21 cellular contexts compared by ENCODE assay signal in the genomic region with DNA sequence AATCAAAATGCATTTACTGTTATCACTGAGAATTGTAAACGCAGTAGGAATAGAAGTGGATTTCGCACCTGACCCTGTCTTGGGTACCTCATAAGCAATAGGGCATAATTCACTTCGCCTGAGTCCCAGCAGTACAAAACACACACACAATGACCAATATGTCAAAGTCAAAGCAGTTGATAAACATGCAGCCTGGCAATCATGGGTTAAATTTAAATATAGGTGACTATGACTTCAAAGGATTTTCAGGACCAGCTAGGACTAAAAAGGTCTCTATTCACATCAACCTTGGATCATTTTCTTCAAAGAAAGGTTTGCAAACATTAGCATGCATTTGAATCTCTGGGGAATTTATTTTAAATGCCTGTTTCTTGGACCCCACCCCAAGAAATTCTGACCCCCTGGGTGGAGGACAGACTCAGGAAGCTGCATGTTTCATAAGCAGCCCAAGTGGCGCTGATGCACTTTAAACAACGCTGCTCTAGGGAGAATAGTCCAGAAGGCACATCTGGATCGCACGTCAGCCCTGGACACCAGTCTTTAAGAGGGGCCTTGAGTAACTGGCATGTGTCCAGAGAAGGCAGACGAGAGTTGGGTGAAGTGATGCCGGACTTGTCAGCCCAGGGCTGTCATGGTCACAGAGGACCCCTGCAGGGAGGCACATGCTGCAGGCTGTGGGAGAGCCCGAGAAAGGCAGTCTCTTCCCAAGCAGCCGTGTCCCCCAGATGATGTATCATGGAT. TPM values are rescaled to one million over a fixed set of nuclear protein-coding genes. Genes with fewer than 3 reads are reported as not detected.
DNase-seq lines count a peak whose midpoint lies in the region; ATAC-seq, FAIRE-seq and TF ChIP-seq lines count a peak whose summit lies in the region.
"Had no signal": no experiment of that assay in that cellular context is flagged by ENCODE, and none has a peak within 500 bp of the region (broad histone marks: within the 10 kb centered on the region; RNA-seq: fewer than 3 reads in every experiment).

No MANE protein-coding gene starts in this region.

- BruUV-seq in HCT116 (replicated peaks; lab: Mats Ljungman, UMichigan) = no TSS peak

- CTCF ChIA-PET in HCT116 (lab: Charles Lee) = interaction anchor here (1.8 kb wide), 1 partner anchor 30 kb away, joined by 4 read pairs; no protein-coding TSS in a partner anchor

- H2AFZ ChIP-seq in HCT116 (ENCODE audit: low read depth, low read length, poor library complexity, severe bottlenecking) = no peak overlapping the region

- H3K9ac ChIP-seq in HCT116 (ENCODE audit: low read length) = peak overlapping the region; percentile 62

- TF ChIP-seq RAD21 in HCT116 (IDR thresholded peaks at IDR 0.05; ENCODE audit: low read depth) = no peak

- no peaks in the 10 kb centered on the region for H3K9me2 ChIP-seq in HCT116 (ENCODE audit: insufficient read depth)

- H3K27ac ChIP-seq in HCT116 (ENCODE audit: low read depth, low read length) = peak overlapping the region; percentile 80
- H3K27ac ChIP-seq in foreskin keratinocyte = peak overlapping the region; percentile 44
- H3K27ac ChIP-seq in small intestine (ENCODE audit: low read depth in 1 of 2, low read length in 1 of 2) = no peak overlapping the region
- H3K27ac ChIP-seq: body of pancreas, colonic mucosa, skin epidermis, uterus had no signal

- no peaks in the 10 kb centered on the region for H3K79me2 ChIP-seq in HCT116 (ENCODE audit: insufficient read depth, low read length)

- H3K36me3 ChIP-seq in HCT116 (ENCODE audit: control insufficient read depth in 1 of 2, insufficient read depth in 2 of 2, low read length in 2 of 2) (no peaks in the 10 kb centered on the region), small intestine (ENCODE audit: control insufficient read depth in 2 of 2, insufficient read depth in 2 of 2, low read length in 2 of 2) (no peaks in the 10 kb centered on the region)
- H3K36me3 ChIP-seq: colonic mucosa, uterus had no signal

- no peak for TF ChIP-seq POLR2A in HCT116 (IDR thresholded peaks at IDR 0.05; ENCODE audit: borderline replicate concordance, extremely low read depth, insufficient read depth, insufficient read length)

- 80 to 90% (median 83%) methylated on average over 11 of the region's 11 CpGs for WGBS in small intestine, 3 donors

- TF ChIP-seq CTCF in HCT116 (IDR thresholded peaks at IDR 0.05 in 2 of 3, conservative IDR thresholded peaks at IDR 0.05 in 1 of 3; ENCODE audit: borderline replicate concordance in 1 of 3, insufficient read depth in 1 of 3, low read depth in 2 of 3, low read length in 2 of 3) (no peak), foreskin keratinocyte (conservative IDR thresholded peaks at IDR 0.05) (no peak)

- H3K4me3 ChIP-seq in HCT116 (replicated peaks in 1 of 2; ENCODE audit: low read depth in 1 of 2, low read length in 2 of 2) = peak overlapping the region; percentile 2 to 34; a peak in 2 of 4 replicates
- no peak overlapping the region for H3K4me3 ChIP-seq in small intestine (ENCODE audit: low read depth in 1 of 2, low read length in 2 of 2)
- H3K4me3 ChIP-seq: body of pancreas, colonic mucosa, skin epidermis, uterus had no signal

- intact Hi-C loops in HCT116 (cut with micrococcal nuclease) = no loop called here

- H3K9me3 ChIP-seq in HCT116 (ENCODE audit: control insufficient read depth in 1 of 2, insufficient read depth in 1 of 2, low read depth in 1 of 2, low read length in 2 of 2) (no peaks in the 10 kb centered on the region), small intestine (ENCODE audit: control insufficient read depth, low read depth) (no peaks in the 10 kb centered on the region)
- H3K9me3 ChIP-seq: body of pancreas, colonic mucosa, uterus had no signal

- H3K4me1 ChIP-seq in HCT116 (ENCODE audit: control insufficient read depth in 1 of 2, insufficient read depth in 2 of 2, low read length in 2 of 2) = peaks cover 75 to 100% of the 10 kb centered on the region in 2 experiments
- H3K4me1 ChIP-seq in foreskin keratinocyte = peaks cover 14% of the 10 kb centered on the region
- H3K4me1 ChIP-seq in small intestine (ENCODE audit: control insufficient read depth in 2 of 2, insufficient read depth in 1 of 2, low read depth in 1 of 2, low read length in 1 of 2) = peaks cover 0 to 10% of the 10 kb centered on the region in 2 donors
- H3K4me1 ChIP-seq: colonic mucosa, uterus had no signal

- POLR2A ChIA-PET in HCT116 (lab: Charles Lee) = no interaction called here

- DNase-seq in COR-L47 (lab: John Stamatoyannopoulos, UW) (peak; percentile 14), HCT116 (ENCODE audit: low read depth, low spot score) (peak; percentile 58), RCC 7860 (ENCODE audit: low spot score) (peak; percentile 37), foreskin keratinocyte (no peak), small intestine (no peak), COLO829 (ENCODE audit: low spot score) (no peak)
- DNase-seq: activated naive CD4-positive, alpha-beta T cell treated with anti-CD3 and anti-CD28 coated beads, Interleukin-2, amount 10 ng/mL, durations not matched to agents 7 days and 5 days; body of pancreas; colonic mucosa; hippocampal formation; islet precursor cell; naive thymus-derived CD8-positive, alpha-beta T cell; NCI-H187 treated with DMSO at 0.1 percent for 48 hours; stimulated activated CD4-positive, alpha-beta T cell treated with anti-CD3 and anti-CD28 coated beads, Interleukin-4, amount 100 ng/mL, for 4 hours; SW 1271; uterus had no signal

- H3K27me3 ChIP-seq in HCT116 (ENCODE audit: insufficient read depth, low read length) (no peaks in the 10 kb centered on the region), foreskin keratinocyte (no peaks in the 10 kb centered on the region), small intestine (ENCODE audit: control insufficient read depth in 2 of 2, insufficient read depth in 2 of 2, low read length in 2 of 2) (no peaks in the 10 kb centered on the region)
- H3K27me3 ChIP-seq: body of pancreas, colonic mucosa, uterus had no signal

- 0 out of 2 replicates have a peak, but pooled peaks have one; percentile 9 for ATAC-seq in HCT116
- no peak for ATAC-seq in foreskin keratinocyte
- no peak for ATAC-seq in HG02610 (IDR thresholded peaks at IDR 0.05; ENCODE audit: unreplicated experiment)
- ATAC-seq: body of pancreas; naive thymus-derived CD8-positive, alpha-beta T cell; Panc1 had no signal

- RAD21 ChIA-PET in HCT116 (lab: Charles Lee; ENCODE audit: low non-redundant PET in 1 of 2, low total read pairs in 2 of 2, uncharacterized antibody in 2 of 2, unreplicated experiment in 2 of 2) = no interaction called here

- no peak for FAIRE-seq in RCC 7860 (lab: Jason Lieb, UNC)
- FAIRE-seq in small intestine (lab: Jason Lieb, UNC) = no peak
- FAIRE-seq: D721Med, HTR-8/SVneo had no signal

- H4K20me1 ChIP-seq in HCT116 (ENCODE audit: insufficient read depth) = no peaks in the 10 kb centered on the region

- peak overlapping the region; percentile 69 for H3K4me2 ChIP-seq in HCT116 (ENCODE audit: low read length)

TF ChIP-seq in HCT116, 20 proteins besides CTCF, POLR2A, EP300 and RAD21:
- TF ChIP-seq TCF7L2 (IDR thresholded peaks at IDR 0.05; ENCODE audit: borderline replicate concordance, extremely low read depth, insufficient read depth, insufficient read length) (peak; percentile 10), YY1 (IDR thresholded peaks at IDR 0.05; ENCODE audit: extremely low read depth, insufficient replicate concordance, low read depth, low read length) (no peak)

RNA-seq across cellular contexts. Expression of gene EFHD2, which starts 55.7 kb away (rescaled TPM):
- total RNA-seq in HCT116 (2021; ENCODE audit: unreplicated experiment) (69.7 TPM), foreskin keratinocyte (95.3 and 101 TPM in 2 replicates)
- polyA plus RNA-seq in HCT116 (2012) = 66.3 and 74.0 TPM in 2 replicates
- polyA plus RNA-seq in foreskin keratinocyte (114 and 116 TPM in 2 replicates), small intestine (100 to 1,000 TPM; 147 to 149 (median 149) TPM)

Comparison
In these comparisons a context has a peak if more than half of its experiments do, and no peak if none do; other contexts are left out.
1. DNase-seq: peak in COR-L47 (single experiment), HCT116 (single experiment) and RCC 7860 (single experiment); none in foreskin keratinocyte (0 of 2), small intestine (single experiment) and COLO829 (single experiment).
2. H3K27ac ChIP-seq: peak in HCT116 (single experiment) and foreskin keratinocyte (single experiment); none in small intestine (0 of 2).
3. H3K4me3 ChIP-seq: peak in HCT116 (2 of 2); none in small intestine (0 of 2).